Comparison of ENCODE assay signal across 23 cellular contexts in genomic region chr7:50808282-50808888, GRCh38.
"Had no signal": no experiment of that assay in that cellular context is flagged by ENCODE, and none has a peak within 500 bp of the region (broad histone marks: within the 10 kb centered on the region; RNA-seq: fewer than 3 reads in every experiment).

No MANE protein-coding gene starts in this region.

- H3K9me3 ChIP-seq: gastroesophageal sphincter, heart left ventricle, left lung, prostate gland, sigmoid colon, testis, tibial artery had no signal

- H3K4me3 ChIP-seq: gastroesophageal sphincter, heart left ventricle, hepatocyte, left lung, neural progenitor cell, prostate gland, sigmoid colon, testis, tibial artery had no signal

- FAIRE-seq: endometrium, kidney had no signal

- H3K27ac ChIP-seq: gastroesophageal sphincter, heart left ventricle, hepatocyte, left lung, neural progenitor cell, prostate gland, sigmoid colon, testis, tibial artery had no signal

- H3K36me3 ChIP-seq: gastroesophageal sphincter, heart left ventricle, left lung, neural progenitor cell, prostate gland, sigmoid colon, tibial artery had no signal

- DNase-seq: cortex of kidney; effector memory CD8-positive, alpha-beta T cell; foreskin fibroblast; heart left ventricle; kidney; mesendoderm; midbrain; naive thymus-derived CD4-positive, alpha-beta T cell; nucleus accumbens; right cardiac atrium; sigmoid colon; stimulated activated CD4-positive, alpha-beta T cell treated with anti-CD3 and anti-CD28 coated beads, Interleukin-4, amount 100 ng/mL, for 4 hours; stimulated activated naive CD8-positive, alpha-beta T cell treated with anti-CD3 and anti-CD28 coated beads, Interleukin-15, Interleukin-2, amounts not matched to agents 100 U/mL and 50 U/mL, for 24 hours; substantia nigra; testis; tibial artery had no signal

- H3K4me1 ChIP-seq: left lung, prostate gland, testis had no signal

- H3K27me3 ChIP-seq: heart left ventricle, hepatocyte, left lung, neural progenitor cell, sigmoid colon, testis, tibial artery had no signal

- ATAC-seq: effector memory CD8-positive, alpha-beta T cell; gastroesophageal sphincter; heart left ventricle; left lung; naive thymus-derived CD4-positive, alpha-beta T cell; right cardiac atrium; stimulated activated memory B cell treated with anti-CD40 and anti-IgM and Interleukin-4, amounts not matched to agents 10 μg/mL and 1 μg/mL and 100 μg/mL, for 72 hours; stimulated activated naive CD8-positive, alpha-beta T cell treated with anti-CD3 and anti-CD28 coated beads, Interleukin-15, Interleukin-2, amounts not matched to agents 100 U/mL and 50 U/mL, for 24 hours had no signal
